Comparison of ENCODE assay signal across 8 cellular contexts in the genomic region with DNA sequence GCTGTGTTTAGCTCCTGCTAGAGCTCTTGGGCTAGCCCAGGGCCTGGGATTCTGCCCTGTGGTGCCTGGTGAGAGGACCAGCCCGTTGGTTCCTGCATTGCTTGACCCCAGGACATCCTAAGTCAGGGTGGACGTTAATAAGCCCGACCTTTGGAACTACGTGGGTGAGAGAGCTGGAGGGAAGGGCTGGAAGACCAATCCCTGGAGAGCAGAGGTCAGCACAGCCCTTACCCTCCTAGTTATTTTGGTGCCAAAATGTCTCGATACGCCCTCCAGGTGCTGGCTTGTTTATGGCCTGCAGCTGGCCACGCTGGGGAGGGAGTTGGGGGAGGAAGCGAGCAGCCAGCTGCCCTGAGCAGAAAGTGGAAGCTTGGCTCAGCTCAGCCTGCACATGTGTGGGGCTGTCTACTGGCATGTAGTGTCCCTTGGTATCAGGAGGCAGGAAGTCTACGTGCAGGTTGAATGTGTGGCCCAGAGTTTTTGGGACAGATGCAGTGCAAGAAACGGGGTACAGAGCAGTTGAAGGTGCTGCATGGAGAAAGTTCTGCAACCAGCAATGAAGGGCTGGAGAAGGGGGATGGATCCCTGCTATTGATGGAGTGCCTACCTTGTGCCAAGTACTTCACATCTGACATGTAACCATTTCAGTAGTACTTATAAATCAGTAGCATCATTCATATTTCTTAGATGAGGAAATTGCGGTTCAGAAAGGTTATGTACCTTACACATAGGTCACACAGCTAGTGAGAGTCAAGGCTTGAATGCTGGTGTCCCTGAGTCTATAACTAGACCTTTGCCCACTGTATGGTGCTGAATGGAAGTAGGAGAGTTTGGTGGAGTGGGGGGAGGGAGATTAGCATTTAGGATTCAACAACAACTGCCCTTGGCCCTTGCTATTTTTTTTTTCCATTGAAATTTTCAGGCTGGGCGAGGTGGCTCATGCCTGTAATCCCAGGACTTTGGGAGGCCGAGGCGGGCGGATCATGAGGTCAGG. TPM values are rescaled to one million over a fixed set of nuclear protein-coding genes. Genes with fewer than 3 reads are reported as not detected.
DNase-seq lines count a peak whose midpoint lies in the region; ATAC-seq, FAIRE-seq and TF ChIP-seq lines count a peak whose summit lies in the region.

No MANE protein-coding gene starts in this region.

- H3K9me1 ChIP-seq in endothelial cell of umbilical vein (replicated peaks; ENCODE audit: control insufficient read depth, extremely low read depth, insufficient read depth, low read length), result no peaks in the 10 kb centered on the region

- H3K4me3 Mint-ChIP-seq in IgD-negative memory B cell (peak overlapping the region; percentile 63 to 77 (median 72)), endodermal cell (no peak overlapping the region)

- H3K4me1 Mint-ChIP-seq in IgD-negative memory B cell (peaks cover 35 to 53% (median 53%) of the 10 kb centered on the region in 3 donors), endodermal cell (peaks cover 24% of the 10 kb centered on the region)

- H3K27me3 Mint-ChIP-seq in IgD-negative memory B cell, result peaks cover 1% of the 10 kb centered on the region
- H3K27me3 Mint-ChIP-seq in endodermal cell (ENCODE audit: insufficient read depth), result peaks cover 62% of the 10 kb centered on the region

- BruUV-seq in endothelial cell of umbilical vein (replicated peaks; lab: Mats Ljungman, UMichigan), result no TSS peak

- H3K36me3 Mint-ChIP-seq in IgD-negative memory B cell (peaks cover 8% of the 10 kb centered on the region), endodermal cell (ENCODE audit: low read depth) (no peaks in the 10 kb centered on the region)

- dilution Hi-C loops in endothelial cell of umbilical vein (cut with MboI; ENCODE audit: extremely low pct_ligation_motif_present, low sequenced_read_pairs), result no loop called here

- no peaks in the 10 kb centered on the region for H3K36me3 ChIP-seq in endothelial cell of umbilical vein (ENCODE audit: control insufficient read depth in 2 of 2, extremely low read depth in 1 of 2, insufficient read depth in 2 of 2, low read length in 2 of 2)
- no peaks in the 10 kb centered on the region for H3K36me3 ChIP-seq in gastrocnemius medialis
- H3K36me3 ChIP-seq in endodermal cell (ENCODE audit: control insufficient read depth, insufficient read depth, low read length), result no peaks in the 10 kb centered on the region

- 77 to 85% methylated on average over 5 to 15 of the region's 15 CpGs for WGBS in endodermal cell (ENCODE audit: insufficient coverage in 1 of 2, insufficient read length in 1 of 2), 2 experiments

- TF ChIP-seq CTCF in endothelial cell of umbilical vein (IDR thresholded peaks at IDR 0.05; ENCODE audit: extremely low read depth in 1 of 2, insufficient read depth in 1 of 2, low read depth in 1 of 2, low read length in 2 of 2), result no peak
- no peak for TF ChIP-seq CTCF in gastrocnemius medialis (IDR thresholded peaks at IDR 0.05 in 4 of 5, conservative IDR thresholded peaks at IDR 0.05 in 1 of 5)
- no peak for TF ChIP-seq CTCF in endodermal cell (conservative IDR thresholded peaks at IDR 0.05)

- peak overlapping the region; percentile 72 to 87 (median 78) for H3K27ac Mint-ChIP-seq in IgD-negative memory B cell
- no peak overlapping the region for H3K27ac Mint-ChIP-seq in endodermal cell

- H3K27ac ChIP-seq in endothelial cell of umbilical vein (ENCODE audit: insufficient read depth, low read depth, low read length), result no peak overlapping the region
- no peak overlapping the region for H3K27ac ChIP-seq in gastrocnemius medialis
- H3K27ac ChIP-seq in endodermal cell (ENCODE audit: low read depth, low read length), result no peak overlapping the region

- intact Hi-C loops in endothelial cell of umbilical vein (cut with micrococcal nuclease), result no loop called here
- intact Hi-C loops in gastrocnemius medialis (cut with DNase I; ENCODE audit: low total_unique reads), result no loop called here

- in situ Hi-C loops in gastrocnemius medialis (cut with MboI; ENCODE audit: low sequenced_read_pairs in 4 of 4), result no loop called here

- ATAC-seq in gastrocnemius medialis, result peak; percentile 16 to 49

- no peaks in the 10 kb centered on the region for H4K20me1 ChIP-seq in endothelial cell of umbilical vein (replicated peaks; ENCODE audit: control insufficient read depth, extremely low read depth, insufficient read depth, low read length)

- CTCF ChIA-PET in endothelial cell of umbilical vein (lab: Charles Lee), result interaction anchor here (1.2 to 3.5 kb wide), 3 partner anchors 13 to 94 kb away, joined by 4 to 12 read pairs (median 4); no protein-coding TSS in a partner anchor

- no peak overlapping the region for H3K9ac ChIP-seq in endothelial cell of umbilical vein (replicated peaks; ENCODE audit: extremely low read depth, insufficient read depth, low read length)
- H3K9ac ChIP-seq in endodermal cell (ENCODE audit: extremely low read depth, low read length, poor library complexity, severe bottlenecking), result no peak overlapping the region

- H3K79me2 ChIP-seq in endothelial cell of umbilical vein (ENCODE audit: control insufficient read depth, insufficient read depth, low read length), result no peaks in the 10 kb centered on the region

- H3K4me3 ChIP-seq in endothelial cell of umbilical vein (replicated peaks in 1 of 3; ENCODE audit: insufficient read depth in 1 of 3, low read depth in 1 of 3, low read length in 3 of 3) (no peak overlapping the region), gastrocnemius medialis (no peak overlapping the region), endodermal cell (ENCODE audit: low read length) (no peak overlapping the region)

- H2AFZ ChIP-seq in endothelial cell of umbilical vein (ENCODE audit: low read depth, low read length), result no peak overlapping the region

- DNase-seq in C1 segment of cervical spinal cord (lab: John Stamatoyannopoulos, UW), result peak in 8 of 14 donors; percentile 36 to 69 (median 52)
- DNase-seq in GM19239 (ENCODE audit: insufficient read length, low spot score), result peak; percentile 67
- DNase-seq in endothelial cell of umbilical vein (ENCODE audit: low read depth, low spot score), result peak; percentile 45
- peak; percentile 27 to 59 for DNase-seq in gastrocnemius medialis
- no peak for DNase-seq in endodermal cell
- DNase-seq in NCI-H2171 treated with DMSO at 0.1 percent for 48 hours (lab: John Stamatoyannopoulos, UW), result no peak
- no peak for DNase-seq in DMS114 treated with DMSO at 0.1 percent for 48 hours (lab: John Stamatoyannopoulos, UW; ENCODE audit: unreplicated experiment)

- H3K27me3 ChIP-seq in endothelial cell of umbilical vein (ENCODE audit: control insufficient read depth in 2 of 2, insufficient read depth in 2 of 2, low read length in 2 of 2) (peaks cover 0 to 3% of the 10 kb centered on the region in 2 experiments), gastrocnemius medialis (no peaks in the 10 kb centered on the region), endodermal cell (ENCODE audit: control insufficient read depth, insufficient read depth, low read length, poor library complexity, severe bottlenecking) (peaks cover 52% of the 10 kb centered on the region)

- POLR2A ChIA-PET in endothelial cell of umbilical vein (lab: Charles Lee), result no interaction called here

- TF ChIP-seq POLR2A in endothelial cell of umbilical vein (IDR thresholded peaks at IDR 0.05; ENCODE audit: low read depth, low read length), result no peak
- no peak for TF ChIP-seq POLR2A in gastrocnemius medialis (IDR thresholded peaks at IDR 0.05)

- H3K9me3 Mint-ChIP-seq in IgD-negative memory B cell (no peaks in the 10 kb centered on the region), endodermal cell (peaks cover 8% of the 10 kb centered on the region)

- FAIRE-seq in GM19239 (lab: Jason Lieb, UNC) (peak; percentile 53), endothelial cell of umbilical vein (lab: Jason Lieb, UNC) (no peak)

- H3K4me2 ChIP-seq in endothelial cell of umbilical vein (ENCODE audit: insufficient read depth, low read length), result no peak overlapping the region

- H3K9me3 ChIP-seq in endothelial cell of umbilical vein (replicated peaks; ENCODE audit: control insufficient read depth, insufficient read depth, low read length) (no peaks in the 10 kb centered on the region), gastrocnemius medialis (no peaks in the 10 kb centered on the region), endodermal cell (ENCODE audit: control insufficient read depth, low read length) (peaks cover 6% of the 10 kb centered on the region)

- H3K4me1 ChIP-seq in endothelial cell of umbilical vein (ENCODE audit: control insufficient read depth, extremely low read depth, insufficient read depth, low read length) (peaks cover 17% of the 10 kb centered on the region), gastrocnemius medialis (peaks cover 16 to 17% of the 10 kb centered on the region in 2 donors), endodermal cell (ENCODE audit: control insufficient read depth, insufficient read depth, low read length) (no peaks in the 10 kb centered on the region)

TF ChIP-seq in endothelial cell of umbilical vein, 7 proteins besides CTCF, POLR2A, EP300 and RAD21 (continues in another document):
- no peak for TF ChIP-seq JUN (IDR thresholded peaks at IDR 0.05; ENCODE audit: borderline replicate concordance, insufficient read depth, insufficient read length, low read depth)

RNA-seq across cellular contexts. Expression of a gene that starts 5.0 kb away (rescaled TPM):
- 44.9 TPM for polyA plus RNA-seq in IgD-negative memory B cell
- total RNA-seq in endothelial cell of umbilical vein, result 36.5 and 36.6 TPM in 2 replicates
- polyA plus RNA-seq in endothelial cell of umbilical vein, result 10.4 and 10.8 TPM in 2 replicates
- 8.6 and 10.7 TPM in 2 replicates for polyA plus RNA-seq in endothelial cell of umbilical vein (2011; cell fraction: cytosol; rRNA removed)
- 73.5 and 81.7 TPM in 2 replicates for polyA plus RNA-seq in endothelial cell of umbilical vein (2011; cell fraction: nucleus; rRNA removed)
- polyA plus RNA-seq in endothelial cell of umbilical vein (2012), result 10.4 and 12.6 TPM in 2 replicates
- polyA minus RNA-seq in endothelial cell of umbilical vein, result 18.7 and 34.0 TPM in 2 replicates
- 10.1 TPM for polyA minus RNA-seq in endothelial cell of umbilical vein (2011; cell fraction: cytosol; rRNA and poly(A)+ RNA removed)
- 26.2 and 46.1 TPM in 2 replicates for polyA minus RNA-seq in endothelial cell of umbilical vein (2011; cell fraction: nucleus; rRNA and poly(A)+ RNA removed)
- total RNA-seq in gastrocnemius medialis, result 10 to 100 TPM; 26.3 to 41.3 (median 30.4) TPM
- 10 to 100 TPM; 39.2 to 46.9 TPM for total RNA-seq in endodermal cell
- 27.4 TPM for polyA plus RNA-seq in endodermal cell (2013, experiment 1 of 2)
- 22.4 TPM for polyA plus RNA-seq in endodermal cell (2013, experiment 2 of 2)

RNA-seq across cellular contexts. Expression of a gene that starts 41.7 kb away (rescaled TPM):
- polyA plus RNA-seq in IgD-negative memory B cell (not detected), endothelial cell of umbilical vein (not detected in 2 replicates)
- total RNA-seq in endothelial cell of umbilical vein (not detected in 2 replicates), gastrocnemius medialis (under 1 TPM in 1 of 4 donors, not detected in 3; 0.10 TPM), endodermal cell (not detected)
- polyA plus RNA-seq in endothelial cell of umbilical vein (2011; cell fraction: cytosol; rRNA removed), result not detected in 2 replicates
- not detected in 2 replicates for polyA plus RNA-seq in endothelial cell of umbilical vein (2011; cell fraction: nucleus; rRNA removed)
- not detected in 2 replicates for polyA plus RNA-seq in endothelial cell of umbilical vein (2012)
- not detected in 2 replicates for polyA minus RNA-seq in endothelial cell of umbilical vein
- polyA minus RNA-seq in endothelial cell of umbilical vein (2011; cell fraction: cytosol; rRNA and poly(A)+ RNA removed), result not detected
- polyA minus RNA-seq in endothelial cell of umbilical vein (2011; cell fraction: nucleus; rRNA and poly(A)+ RNA removed), result not detected in 2 replicates
- polyA plus RNA-seq in endodermal cell (2013, experiment 1 of 2), result not detected
- polyA plus RNA-seq in endodermal cell (2013, experiment 2 of 2), result not detected

Comparison
In these comparisons a context has a peak if more than half of its experiments do, and no peak if none do; other contexts are left out.
1. DNase-seq: peak in C1 segment of cervical spinal cord (8 of 14), GM19239 (single experiment), endothelial cell of umbilical vein (single experiment) and gastrocnemius medialis (2 of 2); none in endodermal cell (single experiment), NCI-H2171 treated with DMSO at 0.1 percent for 48 hours (single experiment) and DMS114 treated with DMSO at 0.1 percent for 48 hours (single experiment).